In the genomic region with DNA sequence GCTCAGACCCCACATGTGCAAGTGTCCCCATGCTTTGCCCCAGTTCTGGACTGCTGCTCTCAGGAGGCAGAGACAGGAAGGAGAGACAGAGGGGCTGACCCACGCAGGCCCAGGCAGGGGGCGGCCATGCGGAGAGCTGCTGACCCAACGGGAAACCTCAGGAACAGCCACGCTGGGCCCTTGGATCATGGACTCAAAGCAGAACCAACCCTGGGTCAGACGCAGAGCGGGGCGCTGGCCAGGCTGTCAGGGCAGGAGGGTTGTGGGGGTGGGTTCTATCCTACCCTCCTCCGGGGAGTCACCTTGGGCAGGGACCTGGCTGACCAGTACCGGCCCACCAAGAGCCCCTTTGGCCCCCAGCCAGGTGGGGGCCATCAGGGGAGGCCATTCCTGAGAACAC, we compare ENCODE assay signal across 29 cellular contexts. TPM values are rescaled to one million over a fixed set of nuclear protein-coding genes. Genes with fewer than 3 reads are reported as not detected.
DNase-seq lines count a peak whose midpoint lies in the region; ATAC-seq, FAIRE-seq and TF ChIP-seq lines count a peak whose summit lies in the region.
"Had no signal": no experiment of that assay in that cellular context is flagged by ENCODE, and none has a peak within 500 bp of the region (broad histone marks: within the 10 kb centered on the region; RNA-seq: fewer than 3 reads in every experiment).

No MANE protein-coding gene starts in this region.

- H3K4me1 ChIP-seq in CD8-positive, alpha-beta T cell (ENCODE audit: insufficient read depth, low read length): peaks cover 8% of the 10 kb centered on the region
- H3K4me1 ChIP-seq in RWPE2 (ENCODE audit: insufficient read depth, poor library complexity, severe bottlenecking) (no peaks in the 10 kb centered on the region), H1 (replicated peaks in 1 of 4; ENCODE audit: control insufficient read depth in 3 of 4, insufficient read depth in 4 of 4, low read length in 3 of 4) (peaks cover 0 to 21% (median 10%) of the 10 kb centered on the region in 4 experiments; a peak in 6 of 7 replicates), SJCRH30 (no peaks in the 10 kb centered on the region)

- TF ChIP-seq RAD21 in H1 (IDR thresholded peaks at IDR 0.05 in 1 of 2, conservative IDR thresholded peaks at IDR 0.05 in 1 of 2; ENCODE audit: low read depth in 2 of 2, low read length in 2 of 2): no peak

- no peak overlapping the region for H3K14ac ChIP-seq in H1 (ENCODE audit: insufficient read length)

- peak overlapping the region; percentile 11 for H3K4me3 Mint-ChIP-seq in CD8-positive, alpha-beta T cell
- H3K4me3 Mint-ChIP-seq in nephron progenitor cell: peak overlapping the region; percentile 73
- H3K4me3 Mint-ChIP-seq: HFFc6, memory B cell had no signal

- 0 out of 2 replicates have a peak overlapping the region, but pooled peaks have one; percentile 52 for H2BK5ac ChIP-seq in H1 (ENCODE audit: low read depth, low read length)

- ATAC-seq in CD8-positive, alpha-beta T cell: no peak
- ATAC-seq in RWPE2 (ENCODE audit: low read depth) (no peak), GM21723 (IDR thresholded peaks at IDR 0.05; ENCODE audit: unreplicated experiment) (no peak)

- no peak overlapping the region for H3K56ac ChIP-seq in H1 (replicated peaks; ENCODE audit: insufficient read length, low read depth, low read length)

- H2AFZ ChIP-seq in H1 (ENCODE audit: low read length): no peak overlapping the region

- no peak overlapping the region for H3K9ac ChIP-seq in H1 (replicated peaks in 1 of 4; ENCODE audit: extremely low read depth in 1 of 4, low read depth in 3 of 4, low read length in 3 of 4)
- H3K9ac ChIP-seq: BLaER1 treated with 17β-estradiol and CSF1 and Interleukin-3, amounts not matched to agents 10 nM and 100 nM; SK-N-SH had no signal

- peaks cover 15 to 56% of the 10 kb centered on the region in 2 experiments; a peak in 3 of 4 replicates for H3K79me2 ChIP-seq in H1 (ENCODE audit: control insufficient read depth in 1 of 2, insufficient read depth in 2 of 2, low read length in 2 of 2)

- H3K9me3 Mint-ChIP-seq in CD8-positive, alpha-beta T cell: no peaks in the 10 kb centered on the region
- H3K9me3 Mint-ChIP-seq in nephron progenitor cell: no peaks in the 10 kb centered on the region
- H3K9me3 Mint-ChIP-seq: HFFc6, immature natural killer cell, memory B cell had no signal

- no peak overlapping the region; the same call in 1 of the 2 replicates for H3K18ac ChIP-seq in H1 (ENCODE audit: extremely low read depth, low read length)

- H3K36me3 Mint-ChIP-seq in CD8-positive, alpha-beta T cell: no peaks in the 10 kb centered on the region
- H3K36me3 Mint-ChIP-seq in nephron progenitor cell (ENCODE audit: low read depth): no peaks in the 10 kb centered on the region
- H3K36me3 Mint-ChIP-seq: immature natural killer cell, memory B cell had no signal

- H3K9me3 ChIP-seq in CD8-positive, alpha-beta T cell (ENCODE audit: low read length): no peaks in the 10 kb centered on the region
- H3K9me3 ChIP-seq in RWPE2 (ENCODE audit: severe bottlenecking) (no peaks in the 10 kb centered on the region), H1 (ENCODE audit: insufficient read depth in 2 of 2, low read depth in 1 of 2, low read length in 1 of 2) (no peaks in the 10 kb centered on the region), SJCRH30 (replicated peaks) (no peaks in the 10 kb centered on the region)
- H3K9me3 ChIP-seq: BLaER1 treated with 17β-estradiol and CSF1 and Interleukin-3, amounts not matched to agents 10 nM and 100 nM; Caco-2; heart right ventricle; ovary; right atrium auricular region; SK-N-SH; upper lobe of left lung had no signal

- no peak for TF ChIP-seq CTCF in CD8-positive, alpha-beta T cell (IDR thresholded peaks at IDR 0.05)
- no peak for TF ChIP-seq CTCF in RWPE2 (IDR thresholded peaks at IDR 0.05; ENCODE audit: poor library complexity, severe bottlenecking)
- no peak for TF ChIP-seq CTCF in H1 (IDR thresholded peaks at IDR 0.05; ENCODE audit: control extremely low read depth in 1 of 3, insufficient read depth in 1 of 3, low read depth in 1 of 3, low read length in 3 of 3)
- no peak for TF ChIP-seq CTCF in nephron progenitor cell (IDR thresholded peaks at IDR 0.05)

- no peak overlapping the region for H3K23ac ChIP-seq in H1 (ENCODE audit: insufficient read length)

- no peak overlapping the region for H3K27ac ChIP-seq in CD8-positive, alpha-beta T cell (ENCODE audit: low read depth, low read length)
- no peak overlapping the region for H3K27ac ChIP-seq in RWPE2 (ENCODE audit: poor library complexity, severe bottlenecking)
- no peak overlapping the region for H3K27ac ChIP-seq in H1 (ENCODE audit: low read depth, low read length)
- H3K27ac ChIP-seq in SJCRH30: no peak overlapping the region
- H3K27ac ChIP-seq: BLaER1 treated with 17β-estradiol and CSF1 and Interleukin-3, amounts not matched to agents 10 nM and 100 nM; heart right ventricle; HL-60; ovary; right atrium auricular region; upper lobe of left lung had no signal

- no peak overlapping the region for H3K27ac Mint-ChIP-seq in CD8-positive, alpha-beta T cell
- H3K27ac Mint-ChIP-seq in nephron progenitor cell: no peak overlapping the region
- H3K27ac Mint-ChIP-seq: HFFc6, immature natural killer cell, memory B cell had no signal

- peaks cover 23% of the 10 kb centered on the region for H3K79me1 ChIP-seq in H1 (ENCODE audit: low read depth, low read length)

- WGBS in H1 (ENCODE audit: extremely low coverage in 1 of 2, insufficient coverage in 1 of 2, insufficient read length in 1 of 2, insufficient replicate concordance in 2 of 2, low coverage in 1 of 2, low lambda C conversion rate in 2 of 2, missing lambda C conversion rate in 1 of 2), 2 experiments: 77% methylated on average over 9 of the region's 10 CpGs; no CpG with 5 or more reads in 1 of the 2 experiments

- no peak overlapping the region for H2AK5ac ChIP-seq in H1 (ENCODE audit: low read depth, low read length)

- peaks cover 28% of the 10 kb centered on the region for H3K27me3 Mint-ChIP-seq in CD8-positive, alpha-beta T cell (ENCODE audit: low read depth)
- peaks cover 39% of the 10 kb centered on the region for H3K27me3 Mint-ChIP-seq in nephron progenitor cell (ENCODE audit: low read depth, poor library complexity)

- H3K4ac ChIP-seq in H1 (replicated peaks; ENCODE audit: insufficient read length, low read depth, low read length): no peak overlapping the region

- H4K20me1 ChIP-seq in H1 (replicated peaks in 1 of 2; ENCODE audit: control insufficient read depth in 1 of 2, insufficient read depth in 2 of 2, low read length in 2 of 2): peaks cover 5 to 20% of the 10 kb centered on the region in 2 experiments

- no peak overlapping the region for H4K5ac ChIP-seq in H1 (ENCODE audit: insufficient read length, low read depth, low read length)

- H3K23me2 ChIP-seq in H1 (ENCODE audit: low read depth, low read length): peaks cover 6% of the 10 kb centered on the region; the same call in 1 of the 2 replicates

- FAIRE-seq in H1 (lab: Jason Lieb, UNC): no peak
- FAIRE-seq: GM19239 had no signal

- DNase-seq in CD8-positive, alpha-beta T cell: no peak
- DNase-seq in RWPE2 (ENCODE audit: low spot score) (peak; percentile 86), H1 (ENCODE audit: low read depth in 1 of 2, low spot score in 2 of 2) (no peak), nephron progenitor cell (no peak), amniotic stem cell (lab: John Stamatoyannopoulos, UW) (no peak), SJCRH30 (no peak)
- DNase-seq in central memory CD4-positive, alpha-beta T cell: no peak
- DNase-seq: activated CD4-positive, alpha-beta T cell treated with anti-CD3 and anti-CD28 coated beads for 4 hours; activated CD8-positive, alpha-beta memory T cell treated with anti-CD3 and anti-CD28 coated beads for 24 hours; activated gamma-delta T cell; Caco-2; effector CD4-positive, alpha-beta T cell; heart right ventricle; HFFc6; immature natural killer cell; NCI-H510A; ovary; T-helper 2 cell had no signal

- H2BK12ac ChIP-seq in H1 (ENCODE audit: low read depth, low read length): no peak overlapping the region

- H3K4me1 Mint-ChIP-seq in CD8-positive, alpha-beta T cell (ENCODE audit: low read depth): peaks cover 7% of the 10 kb centered on the region
- peaks cover 10% of the 10 kb centered on the region for H3K4me1 Mint-ChIP-seq in nephron progenitor cell

- H3K36me3 ChIP-seq in CD8-positive, alpha-beta T cell (ENCODE audit: insufficient read depth, low read length): no peaks in the 10 kb centered on the region
- H3K36me3 ChIP-seq in RWPE2 (ENCODE audit: low read depth): no peaks in the 10 kb centered on the region
- H3K36me3 ChIP-seq in H1 (ENCODE audit: control insufficient read depth in 2 of 4, insufficient read depth in 4 of 4, low read length in 3 of 4): no peaks in the 10 kb centered on the region
- H3K36me3 ChIP-seq in SJCRH30: no peaks in the 10 kb centered on the region
- H3K36me3 ChIP-seq: BLaER1 treated with 17β-estradiol and CSF1 and Interleukin-3, amounts not matched to agents 10 nM and 100 nM; heart right ventricle; ovary; right atrium auricular region; upper lobe of left lung had no signal

- H3K4me2 ChIP-seq in H1 (ENCODE audit: insufficient read depth in 1 of 2, low read depth in 2 of 2, low read length in 2 of 2): peak overlapping the region; percentile 83 to 91
- H3K4me2 ChIP-seq: SK-N-SH had no signal

- intact Hi-C loops in CD8-positive, alpha-beta T cell (cut with DNase I, micrococcal nuclease): no loop called here

- peaks cover 15% of the 10 kb centered on the region for H3K27me3 ChIP-seq in CD8-positive, alpha-beta T cell (ENCODE audit: insufficient read depth, low read length)
- peaks cover 94% of the 10 kb centered on the region for H3K27me3 ChIP-seq in RWPE2 (ENCODE audit: insufficient read depth, poor library complexity, severe bottlenecking)
- peaks cover 0 to 10% (median 5%) of the 10 kb centered on the region in 4 experiments; a peak in 4 of 7 replicates for H3K27me3 ChIP-seq in H1 (replicated peaks in 1 of 4; ENCODE audit: control insufficient read depth in 3 of 4, extremely low read depth in 1 of 4, insufficient read depth in 3 of 4, low read length in 3 of 4)
- H3K27me3 ChIP-seq in SJCRH30: peaks cover 70% of the 10 kb centered on the region

- no peak overlapping the region for H2BK15ac ChIP-seq in H1 (ENCODE audit: low read length)

- H4K8ac ChIP-seq in H1 (ENCODE audit: extremely low read depth, insufficient read depth, low read length): no peak overlapping the region

- no peak for TF ChIP-seq POLR2A in H1 (IDR thresholded peaks at IDR 0.05; ENCODE audit: control extremely low read depth in 1 of 2, low read depth in 2 of 2, low read length in 2 of 2)

- TF ChIP-seq EP300 in H1 (IDR thresholded peaks at IDR 0.05; ENCODE audit: borderline replicate concordance in 1 of 2, low read depth in 2 of 2, low read length in 2 of 2): no peak

- H2BK20ac ChIP-seq in H1 (ENCODE audit: low read length): no peak overlapping the region

- no peak overlapping the region for H2BK120ac ChIP-seq in H1 (replicated peaks; ENCODE audit: low read depth, low read length)

- no peak overlapping the region for H3K4me3 ChIP-seq in CD8-positive, alpha-beta T cell (ENCODE audit: low read depth, low read length)
- H3K4me3 ChIP-seq in RWPE2 (ENCODE audit: severe bottlenecking) (no peak overlapping the region), H1 (ENCODE audit: extremely low read depth in 1 of 4, insufficient read depth in 2 of 4, low read depth in 3 of 4, low read length in 4 of 4) (peak overlapping the region in 3 of 4 experiments; percentile 72 to 94 (median 74); a peak in 4 of 8 replicates), SJCRH30 (no peak overlapping the region)
- H3K4me3 ChIP-seq: heart right ventricle, ovary, right atrium auricular region, upper lobe of left lung had no signal

- CTCF ChIA-PET in CD8-positive, alpha-beta T cell (lab: Charles Lee): interaction anchor here (1.8 kb wide), 1 partner anchor 26 kb away, joined by 5 read pairs; no protein-coding TSS in a partner anchor
- CTCF ChIA-PET in H1 (lab: Charles Lee; ENCODE audit: partially characterized antibody): interaction anchor here (0.9 to 3.2 kb wide), 9 partner anchors 10 to 190 kb away, joined by 3 to 9 read pairs (median 4); partner anchors contain the start of gene PTK6

- POLR2A ChIA-PET in CD8-positive, alpha-beta T cell (lab: Charles Lee): no interaction called here
- POLR2A ChIA-PET in H1 (lab: Charles Lee; ENCODE audit: partially characterized antibody): interaction anchor here (0.9 to 2.6 kb wide), 9 partner anchors 10 to 255 kb away, joined by 3 to 9 read pairs (median 4); no protein-coding TSS in a partner anchor

- no peak overlapping the region for H4K91ac ChIP-seq in H1 (replicated peaks; ENCODE audit: insufficient read length, low read length)

RNA-seq across cellular contexts. Expression of gene KCNQ2, which starts 2.0 kb away (rescaled TPM):
- not detected for total RNA-seq in CD8-positive, alpha-beta T cell
- total RNA-seq in H1 (2021; fragmentation: NEBNext Ultra II Directional; extraction: Animal tissue kit (Norgen Biotek cat#: 25700)): 82.6 and 88.6 TPM in 2 replicates
- polyA plus RNA-seq in H1 (2011; rRNA removed): 243 and 277 TPM in 2 replicates
- 174 TPM for polyA plus RNA-seq in H1 (2011; cell fraction: cytosol; rRNA removed)
- 206 TPM for polyA plus RNA-seq in H1 (2011; cell fraction: nucleus; rRNA removed)
- 41.9 to 107 TPM (median 94.0 TPM) in 4 replicates for polyA plus RNA-seq in H1 (2012, experiment 1 of 2)
- 88.7 TPM for polyA plus RNA-seq in H1 (2012, experiment 2 of 2)
- 72.4 TPM for polyA plus RNA-seq in H1 (2013, experiment 1 of 2)
- 73.2 TPM for polyA plus RNA-seq in H1 (2013, experiment 2 of 2)
- polyA minus RNA-seq in H1 (2011; rRNA and poly(A)+ RNA removed): 40.5 and 42.0 TPM in 2 replicates
- polyA minus RNA-seq in H1 (2011; cell fraction: cytosol; rRNA and poly(A)+ RNA removed): 39.6 TPM
- 33.1 TPM for polyA minus RNA-seq in H1 (2011; cell fraction: nucleus; rRNA and poly(A)+ RNA removed)
- not detected in 2 replicates for total RNA-seq in SJCRH30 (2014; rRNA removed; shearing (Covaris generic))
- total RNA-seq: fibroblast of villous mesenchyme, HFFc6, LHCN-M2, OCI-LY7, ovary, right atrium auricular region had no signal
- polyA plus RNA-seq: ovary had no signal

RNA-seq across cellular contexts. Expression of gene EEF1A2, which starts 28.5 kb away (rescaled TPM):
- under 1 TPM; 0.42 to 0.81 TPM for total RNA-seq in CD8-positive, alpha-beta T cell
- 25.8 and 27.9 TPM in 2 replicates for total RNA-seq in H1 (2021; fragmentation: NEBNext Ultra II Directional; extraction: Animal tissue kit (Norgen Biotek cat#: 25700))
- 7.4 and 17.5 TPM in 2 replicates for polyA plus RNA-seq in H1 (2011; rRNA removed)
- 15.5 TPM for polyA plus RNA-seq in H1 (2011; cell fraction: cytosol; rRNA removed)
- 33.5 TPM for polyA plus RNA-seq in H1 (2011; cell fraction: nucleus; rRNA removed)
- 25.2 to 45.3 TPM (median 39.3 TPM) in 4 replicates for polyA plus RNA-seq in H1 (2012, experiment 1 of 2)
- 22.6 TPM for polyA plus RNA-seq in H1 (2012, experiment 2 of 2)
- polyA plus RNA-seq in H1 (2013, experiment 1 of 2): 26.8 TPM
- 25.5 TPM for polyA plus RNA-seq in H1 (2013, experiment 2 of 2)
- 6.0 and 11.9 TPM in 2 replicates for polyA minus RNA-seq in H1 (2011; rRNA and poly(A)+ RNA removed)
- polyA minus RNA-seq in H1 (2011; cell fraction: cytosol; rRNA and poly(A)+ RNA removed): 20.6 TPM
- 13.6 TPM for polyA minus RNA-seq in H1 (2011; cell fraction: nucleus; rRNA and poly(A)+ RNA removed)
- total RNA-seq in SJCRH30 (2014; rRNA removed; shearing (Covaris generic)): 0.76 and 1.4 TPM in 2 replicates
- polyA plus RNA-seq: immature natural killer cell had no signal

RNA-seq across cellular contexts. Expression of gene PPDPF, which starts 50.2 kb away (rescaled TPM):
- 100 to 1,000 TPM; 284 to 287 TPM for total RNA-seq in CD8-positive, alpha-beta T cell
- total RNA-seq in H1 (2021; fragmentation: NEBNext Ultra II Directional; extraction: Animal tissue kit (Norgen Biotek cat#: 25700)): 125 and 138 TPM in 2 replicates
- polyA plus RNA-seq in H1 (2011; rRNA removed): 30.5 and 49.9 TPM in 2 replicates
- 13.6 TPM for polyA plus RNA-seq in H1 (2011; cell fraction: cytosol; rRNA removed)
- 40.2 TPM for polyA plus RNA-seq in H1 (2011; cell fraction: nucleus; rRNA removed)
- 38.8 to 127 TPM (median 112 TPM) in 4 replicates for polyA plus RNA-seq in H1 (2012, experiment 1 of 2)
- 66.7 TPM for polyA plus RNA-seq in H1 (2012, experiment 2 of 2)
- 147 TPM for polyA plus RNA-seq in H1 (2013, experiment 1 of 2)
- 151 TPM for polyA plus RNA-seq in H1 (2013, experiment 2 of 2)
- 2.8 and 4.9 TPM in 2 replicates for polyA minus RNA-seq in H1 (2011; rRNA and poly(A)+ RNA removed)
- 109 TPM for polyA minus RNA-seq in H1 (2011; cell fraction: cytosol; rRNA and poly(A)+ RNA removed)
- 58.7 TPM for polyA minus RNA-seq in H1 (2011; cell fraction: nucleus; rRNA and poly(A)+ RNA removed)
- 149 and 171 TPM in 2 replicates for total RNA-seq in SJCRH30 (2014; rRNA removed; shearing (Covaris generic))

Comparison
In these comparisons a context has a peak if more than half of its experiments do, and no peak if none do; other contexts are left out.
1. H3K4me3 ChIP-seq: peak in H1 (3 of 4); none in CD8-positive, alpha-beta T cell (single experiment), RWPE2 (single experiment) and SJCRH30 (single experiment).
2. RNA of gene KCNQ2, which starts 2.0 kb away (total RNA-seq): 82.6 to 88.6 TPM in H1; not detected in CD8-positive, alpha-beta T cell and not detected in SJCRH30; every median in the first group is over 10 times any median in the second.
3. RNA of gene EEF1A2, which starts 28.5 kb away (total RNA-seq): 25.8 to 27.9 TPM in H1; 0.76 to 1.4 TPM in SJCRH30 and 0.42 to 0.81 TPM in CD8-positive, alpha-beta T cell; every median in the first group is over 10 times any median in the second.